Comparison of ENCODE assay signal across 12 cellular contexts in genomic region chr19:52542984-52543664, GRCh38. TPM values are rescaled to one million over a fixed set of nuclear protein-coding genes. Genes with fewer than 3 reads are reported as not detected.
DNase-seq lines count a peak whose midpoint lies in the region; ATAC-seq lines count a peak whose summit lies in the region.
"Had no signal": no experiment of that assay in that cellular context is flagged by ENCODE, and none has a peak within 500 bp of the region (broad histone marks: within the 10 kb centered on the region; RNA-seq: fewer than 3 reads in every experiment).

No MANE protein-coding gene starts in this region.

- DNase-seq in Daoy (ENCODE audit: low read depth), result peak; percentile 11
- peak; percentile 32 for DNase-seq in KG1 (lab: John Stamatoyannopoulos, UW)
- peak; percentile 65 for DNase-seq in activated CD8-positive, alpha-beta memory T cell treated with anti-CD3 and anti-CD28 coated beads for 24 hours
- DNase-seq in iris pigment epithelial cell (ENCODE audit: low read depth), result peak; percentile 39
- no peak for DNase-seq in COLO668 (lab: John Stamatoyannopoulos, UW; ENCODE audit: unreplicated experiment)
- DNase-seq: DMS153, H7, NCI-H1417 treated with DMSO at 0.1 percent for 48 hours, PC-9 had no signal

- ATAC-seq in HG02763 (IDR thresholded peaks at IDR 0.05; ENCODE audit: unreplicated experiment) (no peak), GM19023 (IDR thresholded peaks at IDR 0.05; ENCODE audit: unreplicated experiment) (no peak), HG02610 (IDR thresholded peaks at IDR 0.05; ENCODE audit: unreplicated experiment) (no peak)

RNA-seq across cellular contexts. Expression of gene ZNF808, which starts 15.7 kb away (rescaled TPM):
- total RNA-seq in Daoy (2014; rRNA removed; shearing (Covaris generic)), result 8.6 and 10.6 TPM in 2 replicates

RNA-seq across cellular contexts. Expression of gene ZNF701, which starts 27.0 kb away (rescaled TPM):
- 6.3 and 11.7 TPM in 2 replicates for total RNA-seq in Daoy (2014; rRNA removed; shearing (Covaris generic))
